Comparison of ENCODE assay signal across 11 cellular contexts in the genomic region with DNA sequence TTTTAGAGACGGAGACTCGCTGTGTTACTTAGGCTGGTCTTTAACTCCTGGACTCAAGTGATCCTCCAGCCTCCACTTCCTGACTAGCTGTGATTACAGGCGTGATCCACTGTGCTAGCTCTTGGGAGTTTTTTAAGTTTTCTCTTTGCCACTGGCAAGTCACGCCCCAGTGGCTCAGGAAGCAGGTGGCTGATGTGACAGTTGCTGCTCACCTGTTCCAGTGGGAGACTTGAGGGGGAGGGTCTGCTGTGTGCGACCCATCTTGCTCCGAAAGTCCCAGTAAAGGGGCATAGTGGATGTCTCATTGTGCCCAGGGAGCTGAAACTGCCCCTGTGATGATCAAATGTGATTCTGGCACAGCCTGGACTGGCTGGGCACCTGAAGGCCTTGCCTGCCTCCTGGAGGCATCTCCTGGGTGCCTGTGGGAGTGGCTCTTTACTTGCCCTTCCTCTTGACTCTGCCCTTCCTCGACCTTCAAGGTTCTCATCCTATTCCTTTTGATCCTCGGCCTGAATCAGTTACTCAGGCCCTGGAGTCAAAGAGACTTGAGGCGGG. TPM values are rescaled to one million over a fixed set of nuclear protein-coding genes. Genes with fewer than 3 reads are reported as not detected.
DNase-seq lines count a peak whose midpoint lies in the region; ATAC-seq and TF ChIP-seq lines count a peak whose summit lies in the region.
"Had no signal": no experiment of that assay in that cellular context is flagged by ENCODE, and none has a peak within 500 bp of the region (broad histone marks: within the 10 kb centered on the region; RNA-seq: fewer than 3 reads in every experiment).

No MANE protein-coding gene starts in this region.

- peaks cover 55% of the 10 kb centered on the region for H4K20me1 ChIP-seq in osteoblast (ENCODE audit: insufficient read depth, low read length)

- DNase-seq in GM06990 (ENCODE audit: extremely low read depth, insufficient read length) (peak; percentile 65), osteoblast (ENCODE audit: insufficient read length, low spot score, missing footprints) (peak; percentile 66)
- no peak for DNase-seq in activated CD4-positive, CD25-positive, alpha-beta regulatory T cell (lab: John Stamatoyannopoulos, UW)
- DNase-seq in CD4-positive, alpha-beta memory T cell, result no peak
- DNase-seq: effector memory CD4-positive, alpha-beta T cell had no signal

- ATAC-seq in GM18502 (IDR thresholded peaks at IDR 0.05; ENCODE audit: poor library complexity, unreplicated experiment), result no peak
- no peak for ATAC-seq in GM19467 (IDR thresholded peaks at IDR 0.05; ENCODE audit: unreplicated experiment)

- intact Hi-C loops in CD4-positive, alpha-beta memory T cell (cut with micrococcal nuclease), result no loop called here

- no peaks in the 10 kb centered on the region for H3K27me3 Mint-ChIP-seq in CD4-positive, alpha-beta memory T cell
- H3K27me3 Mint-ChIP-seq: activated naive CD8-positive, alpha-beta T cell had no signal

- H3K4me1 ChIP-seq in duodenal mucosa (ENCODE audit: control insufficient read depth in 1 of 2, insufficient read depth in 2 of 2, low read length in 2 of 2) (peaks cover 16 to 20% of the 10 kb centered on the region in 2 donors), osteoblast (ENCODE audit: insufficient read depth, low read length) (no peaks in the 10 kb centered on the region)
- peaks cover 14% of the 10 kb centered on the region for H3K4me1 ChIP-seq in CD4-positive, alpha-beta memory T cell (ENCODE audit: insufficient read depth, low read length)
- H3K4me1 ChIP-seq: prostate gland had no signal

- no peak overlapping the region for H2AFZ ChIP-seq in osteoblast (ENCODE audit: low read length)

- no peak for TF ChIP-seq EP300 in Ishikawa (IDR thresholded peaks at IDR 0.05; ENCODE audit: borderline replicate concordance)

- H3K27ac ChIP-seq in duodenal mucosa (ENCODE audit: low read depth, low read length), result peak overlapping the region; percentile 45
- H3K27ac ChIP-seq in osteoblast (ENCODE audit: low read depth, low read length), result no peak overlapping the region
- no peak overlapping the region for H3K27ac ChIP-seq in CD4-positive, alpha-beta memory T cell (ENCODE audit: low read depth, low read length)
- H3K27ac ChIP-seq: prostate gland had no signal

- H3K4me2 ChIP-seq in osteoblast (ENCODE audit: insufficient read depth, low read length), result no peak overlapping the region

- no peaks in the 10 kb centered on the region for H3K9me3 Mint-ChIP-seq in CD4-positive, alpha-beta memory T cell

- no peak overlapping the region for H3K4me3 Mint-ChIP-seq in CD4-positive, alpha-beta memory T cell
- H3K4me3 Mint-ChIP-seq: activated naive CD8-positive, alpha-beta T cell had no signal

- peak overlapping the region in 1 of 7 donors; percentile 46 for H3K27ac Mint-ChIP-seq in CD4-positive, alpha-beta memory T cell
- H3K27ac Mint-ChIP-seq: activated naive CD8-positive, alpha-beta T cell had no signal

- H3K9me3 ChIP-seq in duodenal mucosa (ENCODE audit: control insufficient read depth in 1 of 2, low read length in 2 of 2) (no peaks in the 10 kb centered on the region), osteoblast (ENCODE audit: low read depth, low read length) (no peaks in the 10 kb centered on the region)
- H3K9me3 ChIP-seq in CD4-positive, alpha-beta memory T cell (ENCODE audit: control insufficient read depth in 1 of 2, low read length in 2 of 2), result no peaks in the 10 kb centered on the region
- H3K9me3 ChIP-seq: prostate gland had no signal

- H3K36me3 ChIP-seq in GM06990 (ENCODE audit: control insufficient read depth, insufficient read depth, low read length) (peaks cover 2% of the 10 kb centered on the region), duodenal mucosa (ENCODE audit: control insufficient read depth in 1 of 2, insufficient read depth in 2 of 2, low read length in 2 of 2) (peaks cover 0 to 4% of the 10 kb centered on the region in 2 donors), osteoblast (ENCODE audit: insufficient read depth, low read length) (no peaks in the 10 kb centered on the region)
- no peaks in the 10 kb centered on the region for H3K36me3 ChIP-seq in CD4-positive, alpha-beta memory T cell (ENCODE audit: insufficient read depth, low read length)
- H3K36me3 ChIP-seq: prostate gland had no signal

- TF ChIP-seq RAD21 in Ishikawa (IDR thresholded peaks at IDR 0.05; ENCODE audit: low read depth), result peak; percentile 19; the same call in 1 of the 2 replicates

- CTCF ChIA-PET in CD4-positive, alpha-beta memory T cell (lab: Charles Lee; ENCODE audit: partially characterized antibody), result interaction anchor here (1.1 kb wide), 1 partner anchor 27 kb away, joined by 5 read pairs; no protein-coding TSS in a partner anchor

- peaks cover 3% of the 10 kb centered on the region in 2 donors for H3K36me3 Mint-ChIP-seq in CD4-positive, alpha-beta memory T cell
- H3K36me3 Mint-ChIP-seq: activated naive CD8-positive, alpha-beta T cell had no signal

- POLR2A ChIA-PET in CD4-positive, alpha-beta memory T cell (lab: Charles Lee; ENCODE audit: partially characterized antibody), result no interaction called here

- peak; percentile 8 for TF ChIP-seq CTCF in GM06990 (IDR thresholded peaks at IDR 0.05; ENCODE audit: insufficient read depth, low read length, poor library complexity, severe bottlenecking)
- TF ChIP-seq CTCF in osteoblast (IDR thresholded peaks at IDR 0.05; ENCODE audit: extremely low read depth, low read depth, low read length), result no peak

- H3K4me3 ChIP-seq in GM06990 (replicated peaks; ENCODE audit: low read depth, low read length) (peak overlapping the region; percentile 22; the same call in 1 of the 2 replicates), duodenal mucosa (ENCODE audit: low read depth in 1 of 2, low read length in 2 of 2) (no peak overlapping the region), osteoblast (ENCODE audit: insufficient read depth, low read length) (no peak overlapping the region)
- no peak overlapping the region for H3K4me3 ChIP-seq in CD4-positive, alpha-beta memory T cell (ENCODE audit: low read length in 2 of 2)
- H3K4me3 ChIP-seq: prostate gland had no signal

- peak overlapping the region in 1 of 2 donors; percentile 25 for H3K9ac ChIP-seq in duodenal mucosa (ENCODE audit: low read depth in 1 of 2, low read length in 2 of 2)

- no peaks in the 10 kb centered on the region for H3K27me3 ChIP-seq in GM06990 (replicated peaks; ENCODE audit: control insufficient read depth, insufficient read depth, low read length)
- no peaks in the 10 kb centered on the region for H3K27me3 ChIP-seq in duodenal mucosa (ENCODE audit: control insufficient read depth in 1 of 2, insufficient read depth in 2 of 2, low read length in 2 of 2)
- no peaks in the 10 kb centered on the region for H3K27me3 ChIP-seq in osteoblast (ENCODE audit: insufficient read depth, low read length)
- H3K27me3 ChIP-seq in CD4-positive, alpha-beta memory T cell (ENCODE audit: insufficient read depth, low read length), result no peaks in the 10 kb centered on the region

- peaks cover 95% of the 10 kb centered on the region for H3K79me2 ChIP-seq in osteoblast (ENCODE audit: insufficient read depth, low read length)

- H3K4me1 Mint-ChIP-seq in CD4-positive, alpha-beta memory T cell, result peaks cover 30 to 65% (median 46%) of the 10 kb centered on the region in 4 donors

TF ChIP-seq in Ishikawa, 13 proteins besides CTCF, POLR2A, EP300 and RAD21:
- no peak for TF ChIP-seq REST (IDR thresholded peaks at IDR 0.05; ENCODE audit: low read depth)
- TF ChIP-seq, protein P1, sequence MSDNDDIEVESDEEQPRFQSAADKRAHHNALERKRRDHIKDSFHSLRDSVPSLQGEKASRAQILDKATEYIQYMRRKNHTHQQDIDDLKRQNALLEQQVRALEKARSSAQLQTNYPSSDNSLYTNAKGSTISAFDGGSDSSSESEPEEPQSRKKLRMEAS (IDR thresholded peaks at IDR 0.05), result 0 out of 2 replicates have a peak, but pooled peaks have one; percentile 29

RNA-seq across cellular contexts. Expression of gene SMARCA4, which starts 7.8 kb away (rescaled TPM):
- 52.2 and 52.8 TPM in 2 replicates for total RNA-seq in osteoblast
- 100 to 1,000 TPM in 1 of 2 experiments, 10 to 100 TPM in 1; 94.2 to 118 TPM for total RNA-seq in CD4-positive, alpha-beta memory T cell
- polyA plus RNA-seq in CD4-positive, alpha-beta memory T cell, result 10 to 100 TPM in 1 of 2 donors, 1 to 10 TPM in 1; 2.1 to 42.0 TPM

RNA-seq across cellular contexts. Expression of gene TIMM29, which starts 40.0 kb away (rescaled TPM):
- 31.8 and 34.8 TPM in 2 replicates for total RNA-seq in osteoblast
- total RNA-seq in CD4-positive, alpha-beta memory T cell, result 10 to 100 TPM; 39.6 to 40.9 TPM
- polyA plus RNA-seq in CD4-positive, alpha-beta memory T cell, result 10 to 100 TPM; 17.7 to 34.6 TPM

RNA-seq across cellular contexts. Expression of gene YIPF2, which starts 40.2 kb away (rescaled TPM):
- 114 and 126 TPM in 2 replicates for total RNA-seq in osteoblast
- total RNA-seq in CD4-positive, alpha-beta memory T cell, result 10 to 100 TPM; 29.6 TPM
- 10 to 100 TPM; 12.2 to 14.0 TPM for polyA plus RNA-seq in CD4-positive, alpha-beta memory T cell

Comparison
In these comparisons a context has a peak if more than half of its experiments do, and no peak if none do; other contexts are left out.
1. DNase-seq: peak in GM06990 (single experiment) and osteoblast (single experiment); none in activated CD4-positive, CD25-positive, alpha-beta regulatory T cell (0 of 4) and CD4-positive, alpha-beta memory T cell (0 of 5).